ENCODE assay signal across 8 cellular contexts in the genomic region with DNA sequence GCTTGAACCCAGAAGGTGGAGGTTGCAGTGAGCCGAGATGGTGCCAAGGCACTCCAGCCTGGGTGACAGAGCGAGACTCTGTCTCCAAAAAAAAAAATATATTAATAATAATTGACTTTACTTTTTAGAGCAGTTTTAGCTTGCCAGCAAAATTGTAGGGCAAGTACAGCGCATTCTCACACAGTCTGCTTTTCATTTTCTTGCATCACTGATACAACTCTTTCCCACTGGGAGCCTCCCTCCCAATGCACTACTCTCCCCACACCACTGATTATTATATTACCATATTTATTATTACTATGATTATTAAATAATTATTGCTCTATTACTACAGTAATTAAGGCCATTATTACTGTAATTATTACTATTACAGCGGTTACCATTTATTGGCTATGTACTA.
"Had no signal": no experiment of that assay in that cellular context is flagged by ENCODE, and none has a peak within 500 bp of the region (broad histone marks: within the 10 kb centered on the region; RNA-seq: fewer than 3 reads in every experiment).

No MANE protein-coding gene starts in this region.

- H3K9me3 ChIP-seq: HAP-1 had no signal

- DNase-seq: GOT3, H7, HFFc6 had no signal

- H3K9me3 Mint-ChIP-seq: HFFc6, IgD-negative memory B cell had no signal

- H3K27ac ChIP-seq: GM23248, HL-60 had no signal

- ATAC-seq: HCT116 had no signal

- H3K36me3 Mint-ChIP-seq: IgD-negative memory B cell had no signal

- H3K4me3 Mint-ChIP-seq: HFFc6, IgD-negative memory B cell had no signal

- H3K4me3 ChIP-seq: GM23248, HAP-1 had no signal

- H3K4me1 ChIP-seq: HAP-1 had no signal

- H3K27ac Mint-ChIP-seq: HFFc6, IgD-negative memory B cell had no signal
